Comparison of ENCODE assay signal across 1 cellular context in genomic region chr17:80883831-80884735, GRCh38.
A peak's percentile ranks its signal among the peaks of the same experiment; 100 is the strongest.
TF ChIP-seq lines count a peak whose summit lies in the region.

No MANE protein-coding gene starts in this region.

TF ChIP-seq in HepG2, 621 proteins besides CTCF, POLR2A, EP300 and RAD21 (continues in another document):
- no peak for TF ChIP-seq KIAA2018 (CRISPR knock-in tag; IDR thresholded peaks at IDR 0.05; ENCODE audit: borderline replicate concordance)
- TF ChIP-seq, protein P1, sequence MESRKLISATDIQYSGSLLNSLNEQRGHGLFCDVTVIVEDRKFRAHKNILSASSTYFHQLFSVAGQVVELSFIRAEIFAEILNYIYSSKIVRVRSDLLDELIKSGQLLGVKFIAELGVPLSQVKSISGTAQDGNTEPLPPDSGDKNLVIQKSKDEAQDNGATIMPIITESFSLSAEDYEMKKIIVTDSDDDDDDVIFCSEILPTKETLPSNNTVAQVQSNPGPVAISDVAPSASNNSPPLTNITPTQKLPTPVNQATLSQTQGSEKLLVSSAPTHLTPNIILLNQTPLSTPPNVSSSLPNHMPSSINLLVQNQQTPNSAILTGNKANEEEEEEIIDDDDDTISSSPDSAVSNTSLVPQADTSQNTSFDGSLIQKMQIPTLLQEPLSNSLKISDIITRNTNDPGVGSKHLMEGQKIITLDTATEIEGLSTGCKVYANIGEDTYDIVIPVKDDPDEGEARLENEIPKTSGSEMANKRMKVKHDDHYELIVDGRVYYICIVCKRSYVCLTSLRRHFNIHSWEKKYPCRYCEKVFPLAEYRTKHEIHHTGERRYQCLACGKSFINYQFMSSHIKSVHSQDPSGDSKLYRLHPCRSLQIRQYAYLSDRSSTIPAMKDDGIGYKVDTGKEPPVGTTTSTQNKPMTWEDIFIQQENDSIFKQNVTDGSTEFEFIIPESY (CRISPR knock-in tag; IDR thresholded peaks at IDR 0.05), result peak; percentile 80
- no peak for TF ChIP-seq CREM (IDR thresholded peaks at IDR 0.05)
- no peak for TF ChIP-seq CREM (CRISPR knock-in tag; IDR thresholded peaks at IDR 0.05)
- peak; percentile 2; the same call in 1 of the 2 replicates for TF ChIP-seq MYC (CRISPR knock-in tag; IDR thresholded peaks at IDR 0.05; ENCODE audit: borderline replicate concordance)
- TF ChIP-seq ARNTL (CRISPR knock-in tag; IDR thresholded peaks at IDR 0.05), result no peak
- no peak for TF ChIP-seq TRAFD1 (CRISPR knock-in tag; IDR thresholded peaks at IDR 0.05; ENCODE audit: borderline replicate concordance)
- peak; percentile 61 for TF ChIP-seq AGO2 (optimal IDR thresholded peaks at IDR 0.05; ENCODE audit: low read depth, low read length)
- no peak for TF ChIP-seq ZNF460 (CRISPR knock-in tag; IDR thresholded peaks at IDR 0.05; ENCODE audit: borderline replicate concordance)
- no peak for TF ChIP-seq KDM5B (CRISPR knock-in tag; IDR thresholded peaks at IDR 0.05; ENCODE audit: borderline replicate concordance)
- TF ChIP-seq, protein P2, sequence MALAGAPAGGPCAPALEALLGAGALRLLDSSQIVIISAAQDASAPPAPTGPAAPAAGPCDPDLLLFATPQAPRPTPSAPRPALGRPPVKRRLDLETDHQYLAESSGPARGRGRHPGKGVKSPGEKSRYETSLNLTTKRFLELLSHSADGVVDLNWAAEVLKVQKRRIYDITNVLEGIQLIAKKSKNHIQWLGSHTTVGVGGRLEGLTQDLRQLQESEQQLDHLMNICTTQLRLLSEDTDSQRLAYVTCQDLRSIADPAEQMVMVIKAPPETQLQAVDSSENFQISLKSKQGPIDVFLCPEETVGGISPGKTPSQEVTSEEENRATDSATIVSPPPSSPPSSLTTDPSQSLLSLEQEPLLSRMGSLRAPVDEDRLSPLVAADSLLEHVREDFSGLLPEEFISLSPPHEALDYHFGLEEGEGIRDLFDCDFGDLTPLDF (CRISPR knock-in tag; IDR thresholded peaks at IDR 0.05), result no peak
- TF ChIP-seq, protein P3, sequence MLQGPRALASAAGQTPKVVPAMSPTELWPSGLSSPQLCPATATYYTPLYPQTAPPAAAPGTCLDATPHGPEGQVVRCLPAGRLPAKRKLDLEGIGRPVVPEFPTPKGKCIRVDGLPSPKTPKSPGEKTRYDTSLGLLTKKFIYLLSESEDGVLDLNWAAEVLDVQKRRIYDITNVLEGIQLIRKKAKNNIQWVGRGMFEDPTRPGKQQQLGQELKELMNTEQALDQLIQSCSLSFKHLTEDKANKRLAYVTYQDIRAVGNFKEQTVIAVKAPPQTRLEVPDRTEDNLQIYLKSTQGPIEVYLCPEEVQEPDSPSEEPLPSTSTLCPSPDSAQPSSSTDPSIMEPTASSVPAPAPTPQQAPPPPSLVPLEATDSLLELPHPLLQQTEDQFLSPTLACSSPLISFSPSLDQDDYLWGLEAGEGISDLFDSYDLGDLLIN (CRISPR knock-in tag; IDR thresholded peaks at IDR 0.05; ENCODE audit: borderline replicate concordance), result no peak
- TF ChIP-seq ZNF512 (CRISPR knock-in tag; IDR thresholded peaks at IDR 0.05), result no peak
- no peak for TF ChIP-seq SMYD3 (CRISPR knock-in tag; IDR thresholded peaks at IDR 0.05)
- TF ChIP-seq SAFB2 (CRISPR knock-in tag; IDR thresholded peaks at IDR 0.05; ENCODE audit: borderline replicate concordance, low read depth), result no peak
- TF ChIP-seq ZNF382 (CRISPR knock-in tag; IDR thresholded peaks at IDR 0.05; ENCODE audit: borderline replicate concordance), result no peak
- 0 out of 2 replicates have a peak, but pooled peaks have one; percentile 7 for TF ChIP-seq ZNF687 (CRISPR knock-in tag; IDR thresholded peaks at IDR 0.05)
- TF ChIP-seq ZNF780A (CRISPR knock-in tag; IDR thresholded peaks at IDR 0.05), result no peak
- no peak for TF ChIP-seq NFIC (IDR thresholded peaks at IDR 0.05; ENCODE audit: low read length)
- TF ChIP-seq LBX2 (CRISPR knock-in tag; IDR thresholded peaks at IDR 0.05; ENCODE audit: borderline replicate concordance), result no peak
- TF ChIP-seq PHF20 (CRISPR knock-in tag; IDR thresholded peaks at IDR 0.05), result no peak
- TF ChIP-seq GATAD2A (CRISPR knock-in tag; IDR thresholded peaks at IDR 0.05), result no peak
- TF ChIP-seq SATB2 (CRISPR knock-in tag; IDR thresholded peaks at IDR 0.05), result no peak
- TF ChIP-seq ZNF672 (CRISPR knock-in tag; IDR thresholded peaks at IDR 0.05), result no peak
- TF ChIP-seq ZNF788 (CRISPR knock-in tag; IDR thresholded peaks at IDR 0.05; ENCODE audit: borderline replicate concordance), result no peak
- no peak for TF ChIP-seq MXD1 (CRISPR knock-in tag; IDR thresholded peaks at IDR 0.05)
- no peak for TF ChIP-seq PLSCR1 (CRISPR knock-in tag; IDR thresholded peaks at IDR 0.05; ENCODE audit: borderline replicate concordance)
- no peak for TF ChIP-seq ZNF160 (CRISPR knock-in tag; IDR thresholded peaks at IDR 0.05)
